28 cellular contexts compared by ENCODE assay signal in the genomic region with DNA sequence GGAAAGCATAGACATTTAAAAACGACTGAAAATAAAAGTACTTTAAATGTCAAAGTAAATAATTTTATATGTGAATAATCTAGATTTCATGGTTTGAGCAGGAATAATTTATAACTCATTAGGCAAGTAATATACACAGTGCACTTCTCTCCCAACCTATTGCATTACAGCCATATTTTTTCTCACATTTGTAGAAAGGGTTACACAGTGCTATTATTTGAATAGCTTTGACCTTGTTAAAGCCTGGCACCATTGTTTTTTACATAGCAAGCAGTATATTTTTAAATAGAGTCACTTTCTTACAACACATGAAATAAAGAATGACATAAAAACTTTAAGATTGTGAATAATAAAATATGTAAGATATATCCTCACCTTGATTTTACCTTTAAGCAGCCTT. TPM values are rescaled to one million over a fixed set of nuclear protein-coding genes. Genes with fewer than 3 reads are reported as not detected.
"Had no signal": no experiment of that assay in that cellular context is flagged by ENCODE, and none has a peak within 500 bp of the region (broad histone marks: within the 10 kb centered on the region; RNA-seq: fewer than 3 reads in every experiment).

No MANE protein-coding gene starts in this region.

- H3K4me3 ChIP-seq: colonic mucosa, left lung, lower lobe of right lung, pancreas, sigmoid colon, skin epidermis, spleen, thyroid gland, vagina had no signal

- ATAC-seq: esophagus mucosa; left lung; lower lobe of right lung; natural killer cell; pancreas; stimulated activated naive CD8-positive, alpha-beta T cell treated with anti-CD3 and anti-CD28 coated beads, Interleukin-15, amount 100 ng/mL, for 72 hours had no signal

- H3K4me1 ChIP-seq: colonic mucosa, left lung, lower lobe of right lung, pancreas, sigmoid colon, spleen, thyroid gland, vagina had no signal

- H3K36me3 ChIP-seq: colonic mucosa, left lung, lower lobe of right lung, neutrophil, pancreas, sigmoid colon, spleen, thyroid gland, vagina had no signal

- H3K27me3 ChIP-seq: colonic mucosa, left lung, neutrophil, pancreas, sigmoid colon, spleen, thyroid gland, vagina had no signal

- DNase-seq: colonic mucosa; effector CD8-positive, alpha-beta T cell; endodermal cell; foreskin fibroblast; glutamatergic neuron; left lung; lower lobe of right lung; natural killer cell; pancreas; sigmoid colon; spleen; stimulated activated CD4-positive, alpha-beta T cell treated with anti-CD3 and anti-CD28 coated beads, Interleukin-4, amount 100 ng/mL, for 4 hours; stimulated activated naive B cell treated with anti-CD40 and anti-IgM and Interleukin-4, amounts not matched to agents 10 μg/mL and 1 μg/mL and 100 μg/mL, for 72 hours; stimulated activated naive CD8-positive, alpha-beta T cell treated with anti-CD3 and anti-CD28 coated beads, Interleukin-15, amount 100 ng/mL, for 72 hours; thyroid gland; trophoblast cell had no signal

- H3K9me3 ChIP-seq: colonic mucosa, left lung, lower lobe of right lung, neutrophil, pancreas, sigmoid colon, spleen, thyroid gland, vagina had no signal

- H3K27ac ChIP-seq: colonic mucosa, epithelial cell of prostate, left lung, lower lobe of right lung, neutrophil, pancreas, sigmoid colon, skin epidermis, spleen, thyroid gland, vagina had no signal

RNA-seq across cellular contexts. Expression of gene PPP1R3A, which starts 1.0 kb away (rescaled TPM):
- total RNA-seq: colonic mucosa, endodermal cell, esophagus mucosa, mesenteric fat pad, natural killer cell, neural crest cell, omental fat pad, posterior vena cava, sigmoid colon, spleen, temporal lobe, thyroid gland, ureter, vagina had no signal
- polyA plus RNA-seq: keratinocyte, pancreas, sigmoid colon, spleen had no signal
